In genomic region chr2:54928719-54929118, GRCh38 we compare ENCODE assay signal across 16 cellular contexts.
DNase-seq lines count a peak whose midpoint lies in the region; ATAC-seq and TF ChIP-seq lines count a peak whose summit lies in the region.
"Had no signal": no experiment of that assay in that cellular context is flagged by ENCODE, and none has a peak within 500 bp of the region (broad histone marks: within the 10 kb centered on the region; RNA-seq: fewer than 3 reads in every experiment).

No MANE protein-coding gene starts in this region.

- in situ Hi-C loops in gastrocnemius medialis (cut with MboI; ENCODE audit: low sequenced_read_pairs in 4 of 4), result no loop called here

- POLR2A ChIA-PET in MCF 10A (lab: Yijun Ruan, JAX), result interaction anchor here (0.6 to 2.1 kb wide), 6 partner anchors 9 to 83 kb away, joined by 3 to 7 read pairs (median 4); no protein-coding TSS in a partner anchor

- H3K27ac Mint-ChIP-seq in MCF 10A (ENCODE audit: low read depth, unreplicated experiment), result no peak overlapping the region
- no peak overlapping the region for H3K27ac Mint-ChIP-seq in nephron progenitor cell
- H3K27ac Mint-ChIP-seq: B cell; CD8-positive, alpha-beta T cell had no signal

- no peak overlapping the region for H3K4me3 ChIP-seq in epithelial cell of esophagus (ENCODE audit: low read length)
- no peak overlapping the region for H3K4me3 ChIP-seq in esophagus muscularis mucosa
- no peak overlapping the region for H3K4me3 ChIP-seq in gastrocnemius medialis
- H3K4me3 ChIP-seq: BLaER1 treated with 17β-estradiol and CSF1 and Interleukin-3, amounts not matched to agents 10 nM and 100 nM had no signal

- no peak for TF ChIP-seq EP300 in esophagus muscularis mucosa (IDR thresholded peaks at IDR 0.05)

- TF ChIP-seq CTCF in MCF 10A (IDR thresholded peaks at IDR 0.05; ENCODE audit: unreplicated experiment) (no peak), epithelial cell of esophagus (IDR thresholded peaks at IDR 0.05; ENCODE audit: insufficient read depth, low read depth, low read length, missing control alignments) (no peak), esophagus muscularis mucosa (IDR thresholded peaks at IDR 0.05) (no peak), gastrocnemius medialis (IDR thresholded peaks at IDR 0.05 in 4 of 5, conservative IDR thresholded peaks at IDR 0.05 in 1 of 5) (no peak), nephron progenitor cell (IDR thresholded peaks at IDR 0.05) (no peak)

- H3K36me3 ChIP-seq in esophagus muscularis mucosa, result no peaks in the 10 kb centered on the region
- H3K36me3 ChIP-seq in gastrocnemius medialis, result no peaks in the 10 kb centered on the region
- H3K36me3 ChIP-seq: BLaER1 treated with 17β-estradiol and CSF1 and Interleukin-3, amounts not matched to agents 10 nM and 100 nM had no signal

- no peaks in the 10 kb centered on the region for H3K27me3 Mint-ChIP-seq in MCF 10A (ENCODE audit: insufficient read depth, unreplicated experiment)
- H3K27me3 Mint-ChIP-seq in nephron progenitor cell (ENCODE audit: low read depth, poor library complexity), result peaks cover 7% of the 10 kb centered on the region
- H3K27me3 Mint-ChIP-seq: B cell had no signal

- no peaks in the 10 kb centered on the region for H3K9me3 Mint-ChIP-seq in MCF 10A (ENCODE audit: unreplicated experiment)
- no peaks in the 10 kb centered on the region for H3K9me3 Mint-ChIP-seq in nephron progenitor cell
- H3K9me3 Mint-ChIP-seq: CD8-positive, alpha-beta T cell; H9 had no signal

- 88% methylated on average over 4 of the region's 4 CpGs for WGBS in esophagus muscularis mucosa

- no TSS peak for BruUV-seq in MCF 10A (replicated peaks; lab: Mats Ljungman, UMichigan)

- ATAC-seq in gastrocnemius medialis, result no peak
- ATAC-seq in HG03432 (IDR thresholded peaks at IDR 0.05; ENCODE audit: unreplicated experiment), result no peak
- no peak for ATAC-seq in HG03196 (IDR thresholded peaks at IDR 0.05; ENCODE audit: unreplicated experiment)
- no peak for ATAC-seq in HG02571 (IDR thresholded peaks at IDR 0.05; ENCODE audit: unreplicated experiment)
- ATAC-seq: CD8-positive, alpha-beta T cell had no signal

- DNase-seq in MCF 10A (ENCODE audit: unreplicated experiment) (peak; percentile 14), epithelial cell of esophagus (ENCODE audit: low read depth) (peak; percentile 80), esophagus muscularis mucosa (ENCODE audit: extremely low spot score) (peak; percentile 55), gastrocnemius medialis (no peak), nephron progenitor cell (no peak)
- DNase-seq: Calu3; CD8-positive, alpha-beta T cell; DMS79 treated with DMSO at 0.1 percent for 48 hours; GF-D8; GOT3; H9 had no signal

- no peak for TF ChIP-seq POLR2A in esophagus muscularis mucosa (IDR thresholded peaks at IDR 0.05; ENCODE audit: low read depth)
- TF ChIP-seq POLR2A in gastrocnemius medialis (IDR thresholded peaks at IDR 0.05), result no peak

- H3K4me1 Mint-ChIP-seq in MCF 10A (ENCODE audit: insufficient read depth, unreplicated experiment) (no peaks in the 10 kb centered on the region), nephron progenitor cell (no peaks in the 10 kb centered on the region)
- H3K4me1 Mint-ChIP-seq: B cell had no signal

- intact Hi-C loops in MCF 10A (cut with micrococcal nuclease) (no loop called here), esophagus muscularis mucosa (cut with DNase I) (no loop called here), gastrocnemius medialis (cut with DNase I; ENCODE audit: low total_unique reads) (loop anchor here (5.0 kb wide), 1 partner anchor 84 kb away; no protein-coding TSS in a partner anchor)

- H3K27ac ChIP-seq in esophagus muscularis mucosa (replicated peaks in 1 of 4) (no peak overlapping the region), gastrocnemius medialis (peak overlapping the region; percentile 77 to 88 (median 80))
- H3K27ac ChIP-seq: BLaER1 treated with 17β-estradiol and CSF1 and Interleukin-3, amounts not matched to agents 10 nM and 100 nM had no signal

- H3K4me1 ChIP-seq in esophagus muscularis mucosa (no peaks in the 10 kb centered on the region), gastrocnemius medialis (peaks cover 9 to 15% of the 10 kb centered on the region in 2 donors)

- CTCF ChIA-PET in MCF 10A (lab: Yijun Ruan, JAX), result interaction anchor here (1.1 kb wide), 2 partner anchors 56 to 85 kb away, joined by 3 to 7 read pairs; no protein-coding TSS in a partner anchor

- no peaks in the 10 kb centered on the region for H3K27me3 ChIP-seq in esophagus muscularis mucosa
- no peaks in the 10 kb centered on the region for H3K27me3 ChIP-seq in gastrocnemius medialis
- H3K27me3 ChIP-seq: BLaER1 treated with 17β-estradiol and CSF1 and Interleukin-3, amounts not matched to agents 10 nM and 100 nM had no signal

- H3K9me3 ChIP-seq in esophagus muscularis mucosa (no peaks in the 10 kb centered on the region), gastrocnemius medialis (no peaks in the 10 kb centered on the region)

- H3K4me3 Mint-ChIP-seq in MCF 10A (ENCODE audit: unreplicated experiment), result no peak overlapping the region
- no peak overlapping the region for H3K4me3 Mint-ChIP-seq in nephron progenitor cell
- H3K4me3 Mint-ChIP-seq: B cell; CD8-positive, alpha-beta T cell; H9 had no signal

- H3K36me3 Mint-ChIP-seq in MCF 10A (ENCODE audit: insufficient read depth, unreplicated experiment) (no peaks in the 10 kb centered on the region), nephron progenitor cell (ENCODE audit: low read depth) (no peaks in the 10 kb centered on the region)
- H3K36me3 Mint-ChIP-seq: CD8-positive, alpha-beta T cell had no signal

Comparison
In these comparisons a context has a peak if more than half of its experiments do, and no peak if none do; other contexts are left out.
1. DNase-seq: peak in MCF 10A (single experiment), epithelial cell of esophagus (single experiment) and esophagus muscularis mucosa (single experiment); none in gastrocnemius medialis (0 of 2) and nephron progenitor cell (single experiment).
2. H3K27ac ChIP-seq: peak in gastrocnemius medialis (4 of 4); none in esophagus muscularis mucosa (0 of 4).